8 cellular contexts compared by ENCODE assay signal in the genomic region with DNA sequence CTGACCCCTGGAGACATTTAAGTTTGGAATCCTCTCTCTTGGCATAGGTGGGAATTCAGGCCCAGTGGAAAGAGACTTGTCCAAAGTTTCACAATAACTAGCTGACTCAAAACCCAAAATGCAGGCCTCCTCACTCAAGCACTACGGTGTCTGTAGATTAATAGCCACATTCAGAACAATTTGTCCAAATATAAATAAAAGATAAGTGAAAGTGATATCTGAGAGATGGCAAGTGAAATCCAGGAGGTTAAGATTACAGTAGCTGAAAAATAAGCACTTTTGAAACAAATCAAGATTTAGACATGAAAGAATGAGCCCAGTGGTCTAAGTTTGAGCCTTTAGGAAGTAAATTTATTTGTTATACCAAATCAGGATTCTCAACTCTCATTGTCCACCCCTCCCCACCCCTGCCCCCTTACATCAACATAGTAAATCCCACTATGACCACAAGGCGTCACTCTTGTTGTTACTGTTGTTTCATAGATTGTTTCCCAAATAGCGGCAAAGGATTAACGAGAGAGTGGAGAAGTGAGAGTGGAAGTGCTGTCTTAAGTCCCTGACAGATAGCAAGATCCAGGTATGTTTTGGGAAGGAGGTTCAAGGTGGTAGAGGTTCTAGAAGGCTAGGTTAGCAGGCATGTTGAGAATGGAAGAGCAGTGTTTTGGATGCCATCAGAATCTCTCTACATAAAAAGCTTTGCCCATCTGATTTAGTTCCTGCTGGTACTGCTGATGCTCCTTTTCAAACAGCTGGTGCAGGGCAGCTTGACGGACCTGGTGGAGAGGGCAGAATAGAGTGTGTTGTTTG. TPM values are rescaled to one million over a fixed set of nuclear protein-coding genes. Genes with fewer than 3 reads are reported as not detected.
DNase-seq lines count a peak whose midpoint lies in the region; ATAC-seq and TF ChIP-seq lines count a peak whose summit lies in the region.

No MANE protein-coding gene starts in this region.

- DNase-seq in activated CD4-positive, CD25-positive, alpha-beta regulatory T cell treated with anti-CD3 and anti-CD28 coated beads, Interleukin-2, amount 50 U/mL, for 16 hours (ENCODE audit: low read depth, low spot score) = peak; percentile 21
- DNase-seq in activated CD4-positive, CD25-positive, alpha-beta regulatory T cell treated with anti-CD3 and anti-CD28 coated beads, Interleukin-2, amount 50 U/mL, for 72 hours = no peak
- DNase-seq in SK-N-DZ (ENCODE audit: low spot score) = peak; percentile 72
- peak; percentile 40 for DNase-seq in colonic mucosa
- DNase-seq in right lobe of liver = no peak
- DNase-seq in upper lobe of right lung = no peak

- H2AFZ ChIP-seq in KMS-11 (ENCODE audit: low read depth) = peak overlapping the region; percentile 35

- H3K4me2 ChIP-seq in KMS-11 = peak overlapping the region; percentile 40

- intact Hi-C loops in colonic mucosa (cut with DNase I) = loop anchor here (10.0 kb wide), 2 partner anchors 66 to 136 kb away; no protein-coding TSS in a partner anchor
- intact Hi-C loops in right lobe of liver (cut with DNase I) = no loop called here
- intact Hi-C loops in upper lobe of right lung (cut with DNase I) = no loop called here

- H3K27me3 ChIP-seq in KMS-11 (ENCODE audit: insufficient read depth, low read depth) = peaks cover 6% of the 10 kb centered on the region; the same call in 1 of the 2 replicates
- no peaks in the 10 kb centered on the region for H3K27me3 ChIP-seq in colonic mucosa
- no peaks in the 10 kb centered on the region for H3K27me3 ChIP-seq in right lobe of liver
- no peaks in the 10 kb centered on the region for H3K27me3 ChIP-seq in upper lobe of right lung

- 2% methylated on average over 5 of the region's 5 CpGs for WGBS in right lobe of liver (ENCODE audit: insufficient coverage, low coverage, low lambda C conversion rate, missing lambda C conversion rate)

- peak; percentile 86 to 94 (median 88) for ATAC-seq in right lobe of liver
- ATAC-seq in upper lobe of right lung = peak; percentile 85
- ATAC-seq in GM21360 (IDR thresholded peaks at IDR 0.05; ENCODE audit: unreplicated experiment) = no peak

- TF ChIP-seq CTCF in KMS-11 (conservative IDR thresholded peaks at IDR 0.05; ENCODE audit: low read depth, low read length) (peak; percentile 99), colonic mucosa (IDR thresholded peaks at IDR 0.05) (peak; percentile 30), right lobe of liver (IDR thresholded peaks at IDR 0.05) (peak; percentile 44 to 55 (median 48)), upper lobe of right lung (IDR thresholded peaks at IDR 0.05) (peak; percentile 56)

- H3K36me3 ChIP-seq in KMS-11 (ENCODE audit: insufficient read depth) = no peaks in the 10 kb centered on the region
- H3K36me3 ChIP-seq in colonic mucosa = no peaks in the 10 kb centered on the region
- no peaks in the 10 kb centered on the region for H3K36me3 ChIP-seq in right lobe of liver
- no peaks in the 10 kb centered on the region for H3K36me3 ChIP-seq in upper lobe of right lung

- no peaks in the 10 kb centered on the region for H4K20me1 ChIP-seq in KMS-11 (ENCODE audit: insufficient read depth)

- TF ChIP-seq POLR2A in right lobe of liver (IDR thresholded peaks at IDR 0.05) = no peak

- peaks cover 37% of the 10 kb centered on the region for H3K4me1 ChIP-seq in KMS-11 (ENCODE audit: low read depth, poor library complexity, severe bottlenecking)
- H3K4me1 ChIP-seq in colonic mucosa = no peaks in the 10 kb centered on the region
- H3K4me1 ChIP-seq in right lobe of liver = peaks cover 0 to 8% (median 2%) of the 10 kb centered on the region in 4 donors
- H3K4me1 ChIP-seq in upper lobe of right lung = peaks cover 15% of the 10 kb centered on the region

- H3K4me3 ChIP-seq in KMS-11 (IDR thresholded peaks at IDR 0.05; ENCODE audit: insufficient read depth, low read depth, low read length) (no peak overlapping the region), colonic mucosa (no peak overlapping the region), right lobe of liver (no peak overlapping the region), upper lobe of right lung (no peak overlapping the region)

- no peaks in the 10 kb centered on the region for H3K79me2 ChIP-seq in KMS-11 (ENCODE audit: insufficient read depth, low read depth)

- no peaks in the 10 kb centered on the region for H3K9me3 ChIP-seq in colonic mucosa
- no peaks in the 10 kb centered on the region for H3K9me3 ChIP-seq in right lobe of liver
- H3K9me3 ChIP-seq in upper lobe of right lung = no peaks in the 10 kb centered on the region

- H3K9ac ChIP-seq in KMS-11 (no peak overlapping the region), colonic mucosa (ENCODE audit: low read depth in 2 of 2, low read length in 2 of 2) (no peak overlapping the region)

- H3K27ac ChIP-seq in KMS-11 (peak overlapping the region; percentile 0; the same call in 1 of the 2 replicates), colonic mucosa (no peak overlapping the region), right lobe of liver (peak overlapping the region in 1 of 3 donors; percentile 8), upper lobe of right lung (peak overlapping the region; percentile 33)

RNA-seq across cellular contexts. Expression of gene TPM3, which starts 7.1 kb away (rescaled TPM):
- polyA plus RNA-seq in SK-N-DZ (2014; cell fraction: cytosol; rRNA removed) = 390 and 528 TPM in 2 replicates
- 212 and 245 TPM in 2 replicates for polyA plus RNA-seq in SK-N-DZ (2014; cell fraction: nucleus; rRNA removed)
- total RNA-seq in colonic mucosa (100 to 1,000 TPM; 502 to 757 TPM), right lobe of liver (100 to 1,000 TPM in 3 of 6 experiments, 10 to 100 TPM in 3; 76.3 to 189 (median 120) TPM), upper lobe of right lung (326 TPM)

RNA-seq across cellular contexts. Expression of gene CFAP141, which starts 7.2 kb away (rescaled TPM):
- not detected in 2 replicates for polyA plus RNA-seq in SK-N-DZ (2014; cell fraction: cytosol; rRNA removed)
- polyA plus RNA-seq in SK-N-DZ (2014; cell fraction: nucleus; rRNA removed) = not detected in 2 replicates
- not detected for total RNA-seq in colonic mucosa
- not detected for total RNA-seq in right lobe of liver
- total RNA-seq in upper lobe of right lung = not detected

RNA-seq across cellular contexts. Expression of gene UBAP2L, which starts 21.8 kb away (rescaled TPM):
- 105 and 115 TPM in 2 replicates for polyA plus RNA-seq in SK-N-DZ (2014; cell fraction: cytosol; rRNA removed)
- polyA plus RNA-seq in SK-N-DZ (2014; cell fraction: nucleus; rRNA removed) = 154 and 210 TPM in 2 replicates
- total RNA-seq in colonic mucosa (100 to 1,000 TPM in 1 of 2 donors, 10 to 100 TPM in 1; 84.8 to 102 TPM), right lobe of liver (10 to 100 TPM; 26.8 to 57.2 (median 40.4) TPM), upper lobe of right lung (156 TPM)

RNA-seq across cellular contexts. Expression of gene NUP210L, which starts 44.1 kb away (rescaled TPM):
- polyA plus RNA-seq in SK-N-DZ (2014; cell fraction: cytosol; rRNA removed) = not detected in 2 replicates
- polyA plus RNA-seq in SK-N-DZ (2014; cell fraction: nucleus; rRNA removed) = not detected in 2 replicates
- total RNA-seq in colonic mucosa (under 1 TPM; 0.10 to 0.11 TPM), right lobe of liver (under 1 TPM in 1 of 6 experiments, not detected in 5; 0.14 TPM), upper lobe of right lung (2.1 TPM)

Comparison
In these comparisons a context has a peak if more than half of its experiments do, and no peak if none do; other contexts are left out.
1. DNase-seq: peak in activated CD4-positive, CD25-positive, alpha-beta regulatory T cell treated with anti-CD3 and anti-CD28 coated beads, Interleukin-2, amount 50 U/mL, for 16 hours (single experiment), SK-N-DZ (single experiment) and colonic mucosa (single experiment); none in activated CD4-positive, CD25-positive, alpha-beta regulatory T cell treated with anti-CD3 and anti-CD28 coated beads, Interleukin-2, amount 50 U/mL, for 72 hours (single experiment), right lobe of liver (0 of 3) and upper lobe of right lung (single experiment).
2. CTCF ChIP-seq: peak in every context shown above with its lines; median percentile 99 in KMS-11; 56 in upper lobe of right lung; 48 in right lobe of liver; 30 in colonic mucosa.